8 cellular contexts compared by ENCODE assay signal in genomic region chr1:45205000-45205909, GRCh38. TPM values are rescaled to one million over a fixed set of nuclear protein-coding genes. Genes with fewer than 3 reads are reported as not detected.
DNase-seq lines count a peak whose midpoint lies in the region; ATAC-seq and TF ChIP-seq lines count a peak whose summit lies in the region.

No MANE protein-coding gene starts in this region.

- no peaks in the 10 kb centered on the region for H4K20me1 ChIP-seq in GM23248 (ENCODE audit: insufficient read depth)

- DNase-seq in GM23248 (peak; percentile 68), NCI-H526 (lab: John Stamatoyannopoulos, UW) (peak; percentile 51 to 84), heart right ventricle (peak; percentile 32 to 34), NOMO-1 treated with dmso at 0.1 percent for 144 hours (lab: John Stamatoyannopoulos, UW; ENCODE audit: unreplicated experiment) (no peak)
- DNase-seq in activated naive CD8-positive, alpha-beta T cell treated with anti-CD3 and anti-CD28 coated beads for 36 hours: peak; percentile 30

- no peaks in the 10 kb centered on the region for H3K9me3 ChIP-seq in GM23248 (ENCODE audit: low read depth)
- no peaks in the 10 kb centered on the region for H3K9me3 ChIP-seq in heart right ventricle
- H3K9me3 ChIP-seq in parathyroid adenoma (ENCODE audit: control insufficient read depth, low read length): no peaks in the 10 kb centered on the region

- H3K27me3 Mint-ChIP-seq in activated naive CD8-positive, alpha-beta T cell treated with anti-CD3 and anti-CD28 coated beads for 36 hours: peaks cover 35% of the 10 kb centered on the region

- H3F3A ChIP-seq in GM23248 (ENCODE audit: insufficient read depth): peaks cover 5% of the 10 kb centered on the region; the same call in 1 of the 2 replicates

- no peaks in the 10 kb centered on the region for H3K36me3 Mint-ChIP-seq in activated naive CD8-positive, alpha-beta T cell treated with anti-CD3 and anti-CD28 coated beads for 36 hours

- peak overlapping the region; percentile 76 for H3K27ac ChIP-seq in C4-2B
- no peak overlapping the region for H3K27ac ChIP-seq in GM23248
- H3K27ac ChIP-seq in heart right ventricle: peak overlapping the region in 3 of 10 donors; percentile 33 to 87 (median 36)
- peak overlapping the region; percentile 29 for H3K27ac ChIP-seq in parathyroid adenoma

- H3K4me1 Mint-ChIP-seq in activated naive CD8-positive, alpha-beta T cell treated with anti-CD3 and anti-CD28 coated beads for 36 hours: peaks cover 28% of the 10 kb centered on the region

- peak overlapping the region; percentile 55 for H3K27ac Mint-ChIP-seq in activated naive CD8-positive, alpha-beta T cell treated with anti-CD3 and anti-CD28 coated beads for 36 hours

- TF ChIP-seq CTCF in C4-2B (conservative IDR thresholded peaks at IDR 0.05) (no peak), heart right ventricle (IDR thresholded peaks at IDR 0.05) (no peak), parathyroid adenoma (IDR thresholded peaks at IDR 0.05) (no peak)

- H2AFZ ChIP-seq in GM23248 (peak overlapping the region; percentile 69), parathyroid adenoma (peak overlapping the region; percentile 56)

- H3K36me3 ChIP-seq in GM23248 (ENCODE audit: low read depth) (no peaks in the 10 kb centered on the region), heart right ventricle (no peaks in the 10 kb centered on the region), parathyroid adenoma (ENCODE audit: control insufficient read depth, insufficient read depth, low read length) (no peaks in the 10 kb centered on the region)

- peaks cover 10% of the 10 kb centered on the region for H3K4me1 ChIP-seq in GM23248 (ENCODE audit: insufficient read depth)
- H3K4me1 ChIP-seq in heart right ventricle: peaks cover 0 to 27% (median 9%) of the 10 kb centered on the region in 9 donors
- peaks cover 2% of the 10 kb centered on the region for H3K4me1 ChIP-seq in parathyroid adenoma

- no peak overlapping the region for H3K9ac ChIP-seq in GM23248
- H3K9ac ChIP-seq in parathyroid adenoma: no peak overlapping the region

- no peaks in the 10 kb centered on the region for H3K9me3 Mint-ChIP-seq in activated naive CD8-positive, alpha-beta T cell treated with anti-CD3 and anti-CD28 coated beads for 36 hours

- H3K4me3 ChIP-seq in GM23248 (peak overlapping the region; percentile 65), heart right ventricle (peak overlapping the region in 9 of 10 donors; percentile 68 to 95 (median 85)), parathyroid adenoma (ENCODE audit: low read depth, low read length) (peak overlapping the region; percentile 38)

- intact Hi-C loops in heart right ventricle (cut with DNase I): no loop called here

- in situ Hi-C loops in GM23248 (cut with MboI): no loop called here

- H3K79me2 ChIP-seq in GM23248 (ENCODE audit: insufficient read depth): no peaks in the 10 kb centered on the region
- no peaks in the 10 kb centered on the region for H3K79me2 ChIP-seq in parathyroid adenoma

- H3K4me2 ChIP-seq in GM23248 (ENCODE audit: unreplicated experiment) (peak overlapping the region; percentile 70), parathyroid adenoma (ENCODE audit: low read length) (peak overlapping the region; percentile 68)

- no peaks in the 10 kb centered on the region for H3K9me2 ChIP-seq in GM23248 (ENCODE audit: insufficient read depth)

- ATAC-seq in heart right ventricle (peak in 6 of 8 donors; percentile 19 to 65 (median 54)), HG03571 (IDR thresholded peaks at IDR 0.05; ENCODE audit: unreplicated experiment) (no peak)

- H3K27me3 ChIP-seq in GM23248 (replicated peaks; ENCODE audit: insufficient read depth): 0 out of 2 replicates have a peak, but pooled peaks cover 6% of the 10 kb centered on the region
- H3K27me3 ChIP-seq in heart right ventricle: peaks cover 0 to 73% (median 0%) of the 10 kb centered on the region in 7 donors
- no peaks in the 10 kb centered on the region for H3K27me3 ChIP-seq in parathyroid adenoma (ENCODE audit: control insufficient read depth, insufficient read depth, low read length)

- 7 to 9% methylated on average over 37 to 43 of the region's 43 CpGs for WGBS in GM23248 (ENCODE audit: low coverage in 1 of 2, low lambda C conversion rate in 2 of 2, missing lambda C conversion rate in 2 of 2), 2 experiments
- WGBS in heart right ventricle, 2 donors: 2 to 3% methylated on average over 43 of the region's 43 CpGs

- H3K4me3 Mint-ChIP-seq in activated naive CD8-positive, alpha-beta T cell treated with anti-CD3 and anti-CD28 coated beads for 36 hours: peak overlapping the region; percentile 82

RNA-seq across cellular contexts. Expression of gene ZSWIM5, which starts 1.1 kb away (rescaled TPM):
- total RNA-seq in GM23248 (2014; rRNA removed; shearing (Covaris generic)): 0.54 and 1.1 TPM in 2 replicates
- 0.06 and 0.08 TPM in 2 replicates for polyA plus RNA-seq in GM23248 (2016; fragmentation: Nextera tagmentation; extraction: Ambion mirVana)
- under 1 TPM; 0.37 to 0.58 TPM for total RNA-seq in activated naive CD8-positive, alpha-beta T cell treated with anti-CD3 and anti-CD28 coated beads for 36 hours
- total RNA-seq in heart right ventricle: 1 to 10 TPM in 4 of 10 donors, under 1 TPM in 6; 0.30 to 1.7 (median 0.81) TPM
- under 1 TPM; 0.22 to 0.25 TPM for polyA plus RNA-seq in heart right ventricle
